1 cellular context compared by ENCODE assay signal in the genomic region with DNA sequence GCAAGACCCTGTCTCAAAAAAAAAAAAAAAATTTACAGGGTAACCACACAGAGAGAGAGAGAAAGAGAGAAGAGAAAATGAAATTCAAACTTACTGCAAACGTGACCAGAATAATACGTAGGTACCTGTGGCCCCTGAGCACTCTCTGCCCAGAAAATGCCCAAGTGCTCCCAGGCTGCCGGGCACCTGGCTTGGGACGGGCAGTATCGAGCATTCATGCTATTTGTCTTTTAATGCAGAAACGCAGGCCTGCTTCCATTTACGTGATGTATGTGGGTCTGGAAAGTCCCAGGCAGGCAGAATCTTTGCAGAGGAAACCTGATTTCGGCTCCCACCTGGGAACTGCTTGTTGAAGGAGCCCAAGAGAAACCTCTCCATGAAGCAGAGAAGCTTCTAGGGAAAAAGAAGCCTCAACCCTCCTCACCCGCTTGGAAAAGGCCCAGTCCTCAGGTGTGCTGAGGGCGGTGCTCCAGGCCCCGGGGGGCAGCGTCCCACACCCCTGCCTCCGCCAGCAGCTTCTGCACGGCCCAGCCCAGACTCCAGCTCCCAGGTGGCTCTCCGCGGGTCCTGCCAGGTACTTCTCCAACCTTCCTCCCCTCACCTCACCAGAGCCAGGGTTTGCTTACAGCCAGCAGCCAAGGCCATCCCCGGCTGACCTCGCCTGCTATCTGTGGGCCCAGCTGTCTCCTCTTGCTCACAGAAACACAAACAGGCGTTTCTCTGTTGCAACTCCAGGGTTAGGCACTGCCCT.
A peak's percentile ranks its signal among the peaks of the same experiment; 100 is the strongest.
TF ChIP-seq lines count a peak whose summit lies in the region.

No MANE protein-coding gene starts in this region.

TF ChIP-seq in HepG2, 621 proteins besides CTCF, POLR2A, EP300 and RAD21 (continued from another document):
- TF ChIP-seq, protein P1, sequence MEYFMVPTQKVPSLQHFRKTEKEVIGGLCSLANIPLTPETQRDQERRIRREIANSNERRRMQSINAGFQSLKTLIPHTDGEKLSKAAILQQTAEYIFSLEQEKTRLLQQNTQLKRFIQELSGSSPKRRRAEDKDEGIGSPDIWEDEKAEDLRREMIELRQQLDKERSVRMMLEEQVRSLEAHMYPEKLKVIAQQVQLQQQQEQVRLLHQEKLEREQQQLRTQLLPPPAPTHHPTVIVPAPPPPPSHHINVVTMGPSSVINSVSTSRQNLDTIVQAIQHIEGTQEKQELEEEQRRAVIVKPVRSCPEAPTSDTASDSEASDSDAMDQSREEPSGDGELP (IDR thresholded peaks at IDR 0.05; ENCODE audit: borderline replicate concordance, low read depth): peak; percentile 96
- TF ChIP-seq ZNF75D (CRISPR knock-in tag; IDR thresholded peaks at IDR 0.05; ENCODE audit: borderline replicate concordance) (no peak), IRF9 (CRISPR knock-in tag; IDR thresholded peaks at IDR 0.05; ENCODE audit: borderline replicate concordance) (no peak), ZMYM4 (CRISPR knock-in tag; IDR thresholded peaks at IDR 0.05) (peak; percentile 16; the same call in 1 of the 2 replicates), ZNF205 (CRISPR knock-in tag; IDR thresholded peaks at IDR 0.05) (0 out of 2 replicates have a peak, but pooled peaks have one; percentile 38)
- TF ChIP-seq, protein P2, sequence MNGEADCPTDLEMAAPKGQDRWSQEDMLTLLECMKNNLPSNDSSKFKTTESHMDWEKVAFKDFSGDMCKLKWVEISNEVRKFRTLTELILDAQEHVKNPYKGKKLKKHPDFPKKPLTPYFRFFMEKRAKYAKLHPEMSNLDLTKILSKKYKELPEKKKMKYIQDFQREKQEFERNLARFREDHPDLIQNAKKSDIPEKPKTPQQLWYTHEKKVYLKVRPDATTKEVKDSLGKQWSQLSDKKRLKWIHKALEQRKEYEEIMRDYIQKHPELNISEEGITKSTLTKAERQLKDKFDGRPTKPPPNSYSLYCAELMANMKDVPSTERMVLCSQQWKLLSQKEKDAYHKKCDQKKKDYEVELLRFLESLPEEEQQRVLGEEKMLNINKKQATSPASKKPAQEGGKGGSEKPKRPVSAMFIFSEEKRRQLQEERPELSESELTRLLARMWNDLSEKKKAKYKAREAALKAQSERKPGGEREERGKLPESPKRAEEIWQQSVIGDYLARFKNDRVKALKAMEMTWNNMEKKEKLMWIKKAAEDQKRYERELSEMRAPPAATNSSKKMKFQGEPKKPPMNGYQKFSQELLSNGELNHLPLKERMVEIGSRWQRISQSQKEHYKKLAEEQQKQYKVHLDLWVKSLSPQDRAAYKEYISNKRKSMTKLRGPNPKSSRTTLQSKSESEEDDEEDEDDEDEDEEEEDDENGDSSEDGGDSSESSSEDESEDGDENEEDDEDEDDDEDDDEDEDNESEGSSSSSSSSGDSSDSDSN (CRISPR knock-in tag; IDR thresholded peaks at IDR 0.05): peak; percentile 88
- TF ChIP-seq, protein P3, sequence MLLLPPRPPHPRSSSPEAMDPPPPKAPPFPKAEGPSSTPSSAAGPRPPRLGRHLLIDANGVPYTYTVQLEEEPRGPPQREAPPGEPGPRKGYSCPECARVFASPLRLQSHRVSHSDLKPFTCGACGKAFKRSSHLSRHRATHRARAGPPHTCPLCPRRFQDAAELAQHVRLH (CRISPR knock-in tag; IDR thresholded peaks at IDR 0.05; ENCODE audit: borderline replicate concordance, low read depth): 0 out of 2 replicates have a peak, but pooled peaks have one; percentile 21
